9 cellular contexts compared by ENCODE assay signal in the genomic region with DNA sequence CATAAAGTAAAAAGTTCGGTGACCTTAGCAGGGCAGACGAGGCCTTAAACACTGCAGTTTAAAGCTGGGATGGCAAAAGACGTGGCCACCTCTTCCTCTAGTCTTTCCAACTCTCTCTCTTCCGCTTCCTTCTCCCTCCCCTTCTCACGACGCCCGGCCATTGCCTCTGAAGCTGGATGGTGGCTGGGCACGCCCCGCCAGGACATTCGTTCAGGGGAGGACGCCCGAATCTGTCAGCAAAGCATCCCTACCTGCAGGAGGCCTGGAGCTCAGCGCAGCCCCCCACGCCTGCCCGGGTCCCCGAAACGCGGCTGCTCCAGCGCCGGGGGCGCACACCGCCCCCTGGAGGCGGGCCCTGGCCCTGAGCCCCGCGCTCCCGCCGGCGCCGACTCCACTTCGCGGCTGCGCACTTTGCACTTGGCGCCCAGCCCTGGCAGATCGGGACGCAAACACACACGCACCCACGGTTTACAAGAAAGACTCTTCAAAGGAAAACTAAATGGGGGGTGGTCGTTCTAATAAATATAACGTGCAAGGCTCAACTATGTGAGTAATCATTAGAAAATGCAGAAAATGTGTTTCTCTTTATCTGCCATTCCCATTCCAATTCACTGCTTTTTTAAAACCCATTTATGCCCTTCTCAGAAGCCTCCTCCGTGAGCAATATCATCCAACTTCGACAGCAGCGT. TPM values are rescaled to one million over a fixed set of nuclear protein-coding genes. Genes with fewer than 3 reads are reported as not detected.
DNase-seq lines count a peak whose midpoint lies in the region; ATAC-seq and TF ChIP-seq lines count a peak whose summit lies in the region.
"Had no signal": no experiment of that assay in that cellular context is flagged by ENCODE, and none has a peak within 500 bp of the region (broad histone marks: within the 10 kb centered on the region; RNA-seq: fewer than 3 reads in every experiment).

No MANE protein-coding gene starts in this region.

- H3K4ac ChIP-seq in neuronal stem cell (ENCODE audit: low read length), result no peak overlapping the region

- H3K14ac ChIP-seq in neuronal stem cell (ENCODE audit: low read length), result no peak overlapping the region

- H3K27me3 ChIP-seq in neuronal stem cell (ENCODE audit: control insufficient read depth in 3 of 3, insufficient read depth in 3 of 3, low read depth in 1 of 3, low read length in 3 of 3), result no peaks in the 10 kb centered on the region

- no peak overlapping the region for H4K91ac ChIP-seq in neuronal stem cell (ENCODE audit: low read depth, low read length, poor library complexity)

- ATAC-seq in mucosa of descending colon, result peak; percentile 94
- ATAC-seq in GM21423 (IDR thresholded peaks at IDR 0.05; ENCODE audit: unreplicated experiment), result no peak

- H3K9me3 ChIP-seq in mucosa of descending colon (no peaks in the 10 kb centered on the region), neuronal stem cell (replicated peaks in 1 of 2; ENCODE audit: control insufficient read depth in 2 of 2, insufficient read depth in 1 of 2, low read depth in 1 of 2, low read length in 2 of 2) (no peaks in the 10 kb centered on the region)

- H3K36me3 ChIP-seq in mucosa of descending colon (ENCODE audit: low read depth), result no peaks in the 10 kb centered on the region
- H3K36me3 ChIP-seq in neuronal stem cell (replicated peaks in 1 of 2; ENCODE audit: control insufficient read depth in 2 of 2, insufficient read depth in 2 of 2, low read length in 2 of 2), result no peaks in the 10 kb centered on the region

- no peak overlapping the region for H3K23ac ChIP-seq in neuronal stem cell (ENCODE audit: low read depth, low read length, poor library complexity)

- intact Hi-C loops in mucosa of descending colon (cut with DNase I, micrococcal nuclease), result no loop called here

- DNase-seq in GM10266 (ENCODE audit: extremely low spot score) (peak; percentile 60), NCI-H226 (peak; percentile 9), activated T-cell treated with anti-CD3 and anti-CD28 coated beads for 4 hours (peak; percentile 70), epithelial cell of proximal tubule (ENCODE audit: low read depth) (no peak), mucosa of descending colon (peak; percentile 71 to 86 (median 73)), neuronal stem cell (ENCODE audit: low spot score) (no peak)
- peak; percentile 4 to 60 for DNase-seq in stimulated activated CD8-positive, alpha-beta memory T cell treated with anti-CD3 and anti-CD28 coated beads, Interleukin-7, amount 100 ng/mL, for 1 hour (ENCODE audit: low read depth in 2 of 2)

- no peak overlapping the region for H2BK5ac ChIP-seq in neuronal stem cell (ENCODE audit: low read length)

- H2BK15ac ChIP-seq in neuronal stem cell (ENCODE audit: low read length), result no peak overlapping the region

- H3K4me2 ChIP-seq in neuronal stem cell (ENCODE audit: insufficient read depth, low read length, poor library complexity, severe bottlenecking), result no peak overlapping the region

- no peaks in the 10 kb centered on the region for H3K4me1 ChIP-seq in mucosa of descending colon (ENCODE audit: low read depth)
- no peaks in the 10 kb centered on the region for H3K4me1 ChIP-seq in neuronal stem cell (ENCODE audit: control insufficient read depth in 2 of 2, insufficient read depth in 1 of 2, low read depth in 1 of 2, low read length in 2 of 2)

- H4K8ac ChIP-seq in neuronal stem cell (ENCODE audit: low read depth, low read length), result no peak overlapping the region

- H3K79me1 ChIP-seq in neuronal stem cell (ENCODE audit: low read depth, low read length), result no peaks in the 10 kb centered on the region

- TF ChIP-seq CTCF in GM10266 (IDR thresholded peaks at IDR 0.05; ENCODE audit: control insufficient read depth, insufficient read depth, low read depth, missing control alignments), result peak; percentile 54
- TF ChIP-seq CTCF in epithelial cell of proximal tubule (conservative IDR thresholded peaks at IDR 0.05; ENCODE audit: low read depth, low read length), result peak; percentile 51
- TF ChIP-seq CTCF in mucosa of descending colon (IDR thresholded peaks at IDR 0.05), result peak; percentile 85

- H2BK120ac ChIP-seq in neuronal stem cell (ENCODE audit: low read depth, low read length), result no peak overlapping the region

- H3K9ac ChIP-seq in neuronal stem cell (ENCODE audit: low read depth, low read length, poor library complexity), result no peak overlapping the region

- WGBS in neuronal stem cell (ENCODE audit: extremely low coverage in 2 of 2, insufficient read length in 2 of 2, insufficient replicate concordance in 1 of 2), 2 donors, result no CpG with 5 or more reads among the region's 42 CpGs

- no peak overlapping the region for H2AFZ ChIP-seq in neuronal stem cell (ENCODE audit: low read length)

- H2AK5ac ChIP-seq in neuronal stem cell (ENCODE audit: low read depth, low read length), result no peak overlapping the region

- no peak overlapping the region for H3K27ac ChIP-seq in neuronal stem cell (replicated peaks; ENCODE audit: low read length)

- H3K18ac ChIP-seq in neuronal stem cell (ENCODE audit: low read length), result no peak overlapping the region

- H2BK12ac ChIP-seq in neuronal stem cell (ENCODE audit: low read length), result no peak overlapping the region

- H3K4me3 ChIP-seq in epithelial cell of proximal tubule (ENCODE audit: low read depth, low read length) (peak overlapping the region; percentile 46), mucosa of descending colon (peak overlapping the region; percentile 30), neuronal stem cell (ENCODE audit: low read length in 2 of 2) (no peak overlapping the region)

RNA-seq across cellular contexts. Expression of gene FOXC1, which starts 54.7 kb away (rescaled TPM):
- 18.6 and 27.7 TPM in 2 replicates for total RNA-seq in epithelial cell of proximal tubule
- 1 to 10 TPM; 1.1 to 1.7 (median 1.6) TPM for total RNA-seq in mucosa of descending colon
- 0.52 TPM for polyA plus RNA-seq in neuronal stem cell (2013, experiment 1 of 2)
- 0.53 TPM for polyA plus RNA-seq in neuronal stem cell (2013, experiment 2 of 2)
- total RNA-seq: T-helper 1 cell treated with Interleukin-12 subunit alpha and Interleukin-12 subunit beta and Interleukin-4 antibody, amounts not matched to agents 30 ng/mL and 1 ng/mL, for 36 hours had no signal

Comparison
In these comparisons a context has a peak if more than half of its experiments do, and no peak if none do; other contexts are left out.
1. DNase-seq: peak in GM10266 (single experiment), NCI-H226 (single experiment), activated T-cell treated with anti-CD3 and anti-CD28 coated beads for 4 hours (single experiment), mucosa of descending colon (3 of 3) and stimulated activated CD8-positive, alpha-beta memory T cell treated with anti-CD3 and anti-CD28 coated beads, Interleukin-7, amount 100 ng/mL, for 1 hour (2 of 2); none in epithelial cell of proximal tubule (single experiment) and neuronal stem cell (single experiment).
2. H3K4me3 ChIP-seq: peak in epithelial cell of proximal tubule (single experiment) and mucosa of descending colon (single experiment); none in neuronal stem cell (0 of 2).
3. Peak in every context shown above with its lines, with median percentiles within 50 percentile points of each other: CTCF ChIP-seq.